Comparison of ENCODE assay signal across 1 cellular context in the genomic region with DNA sequence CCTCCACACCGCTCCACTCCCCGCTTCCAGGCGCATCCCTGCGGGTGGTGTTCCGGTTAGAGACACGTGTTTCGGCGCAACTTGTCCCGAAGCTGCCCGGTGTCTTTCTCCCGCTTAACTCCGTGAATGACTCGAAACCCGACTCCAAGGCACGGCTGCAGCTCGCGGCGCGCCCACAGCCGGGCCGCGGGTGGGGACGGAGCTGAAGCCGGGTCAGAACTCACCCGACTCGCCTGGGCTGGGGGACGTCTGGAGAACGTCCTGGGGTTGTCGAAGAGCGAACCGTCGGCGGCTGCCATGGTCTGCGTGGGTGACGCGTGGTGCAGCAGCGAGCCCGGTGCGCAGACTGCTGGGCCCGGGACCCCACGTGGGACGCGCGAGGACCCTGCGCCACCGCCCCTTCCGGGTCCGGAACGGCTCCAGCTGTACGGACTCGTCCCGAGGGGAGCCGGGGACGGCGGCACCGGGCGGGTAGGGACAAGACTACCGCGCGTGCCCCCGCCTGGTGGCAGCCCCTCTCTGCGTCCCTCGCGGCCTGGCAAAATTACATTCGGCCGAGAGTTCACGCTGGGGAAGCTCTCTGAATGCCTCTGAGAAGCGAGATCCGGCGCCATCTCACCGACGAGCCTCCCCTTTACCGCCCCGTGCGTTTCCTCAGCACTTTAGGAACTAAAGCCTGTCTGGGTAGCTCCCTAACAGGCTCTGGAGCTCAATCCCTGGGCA.
A peak's percentile ranks its signal among the peaks of the same experiment; 100 is the strongest.
TF ChIP-seq lines count a peak whose summit lies in the region.

A gene (minus strand): TSS at position 348 of the 723 bp plus-strand sequence. CDS start 49 bp downstream, at position 299.

TF ChIP-seq in HEK293, 187 proteins besides CTCF, POLR2A, EP300 and RAD21 (continued from another document and continues in another):
- TF ChIP-seq, protein P1, sequence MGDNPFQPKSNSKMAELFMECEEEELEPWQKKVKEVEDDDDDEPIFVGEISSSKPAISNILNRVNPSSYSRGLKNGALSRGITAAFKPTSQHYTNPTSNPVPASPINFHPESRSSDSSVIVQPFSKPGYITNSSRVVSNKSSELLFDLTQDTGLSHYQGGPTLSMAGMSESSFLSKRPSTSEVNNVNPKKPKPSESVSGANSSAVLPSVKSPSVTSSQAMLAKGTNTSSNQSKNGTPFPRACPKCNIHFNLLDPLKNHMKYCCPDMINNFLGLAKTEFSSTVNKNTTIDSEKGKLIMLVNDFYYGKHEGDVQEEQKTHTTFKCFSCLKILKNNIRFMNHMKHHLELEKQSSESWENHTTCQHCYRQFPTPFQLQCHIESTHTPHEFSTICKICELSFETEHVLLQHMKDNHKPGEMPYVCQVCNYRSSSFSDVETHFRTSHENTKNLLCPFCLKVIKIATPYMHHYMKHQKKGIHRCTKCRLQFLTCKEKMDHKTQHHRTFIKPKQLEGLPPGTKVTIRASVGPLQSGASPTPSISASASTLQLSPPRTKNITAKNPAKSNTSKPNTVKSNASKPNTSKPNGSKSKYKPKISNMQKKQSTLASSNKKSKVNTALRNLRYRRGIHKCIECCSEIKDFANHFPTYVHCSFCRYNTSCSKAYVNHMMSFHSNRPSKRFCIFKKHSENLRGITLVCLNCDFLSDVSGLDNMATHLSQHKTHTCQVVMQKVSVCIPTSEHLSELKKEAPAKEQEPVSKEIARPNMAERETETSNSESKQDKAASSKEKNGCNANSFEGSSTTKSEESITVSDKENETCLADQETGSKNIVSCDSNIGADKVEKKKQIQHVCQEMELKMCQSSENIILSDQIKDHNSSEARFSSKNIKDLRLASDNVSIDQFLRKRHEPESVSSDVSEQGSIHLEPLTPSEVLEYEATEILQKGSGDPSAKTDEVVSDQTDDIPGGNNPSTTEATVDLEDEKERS (tag by site-specific recombination; IDR thresholded peaks at IDR 0.05) = peak; percentile 7; the same call in 1 of the 2 replicates
- peak; percentile 88 for TF ChIP-seq EGR2 (tag by site-specific recombination; IDR thresholded peaks at IDR 0.05; ENCODE audit: low read depth)
- peak; percentile 90 for TF ChIP-seq IKZF3 (tag by site-specific recombination; IDR thresholded peaks at IDR 0.05)
- TF ChIP-seq, protein P2, sequence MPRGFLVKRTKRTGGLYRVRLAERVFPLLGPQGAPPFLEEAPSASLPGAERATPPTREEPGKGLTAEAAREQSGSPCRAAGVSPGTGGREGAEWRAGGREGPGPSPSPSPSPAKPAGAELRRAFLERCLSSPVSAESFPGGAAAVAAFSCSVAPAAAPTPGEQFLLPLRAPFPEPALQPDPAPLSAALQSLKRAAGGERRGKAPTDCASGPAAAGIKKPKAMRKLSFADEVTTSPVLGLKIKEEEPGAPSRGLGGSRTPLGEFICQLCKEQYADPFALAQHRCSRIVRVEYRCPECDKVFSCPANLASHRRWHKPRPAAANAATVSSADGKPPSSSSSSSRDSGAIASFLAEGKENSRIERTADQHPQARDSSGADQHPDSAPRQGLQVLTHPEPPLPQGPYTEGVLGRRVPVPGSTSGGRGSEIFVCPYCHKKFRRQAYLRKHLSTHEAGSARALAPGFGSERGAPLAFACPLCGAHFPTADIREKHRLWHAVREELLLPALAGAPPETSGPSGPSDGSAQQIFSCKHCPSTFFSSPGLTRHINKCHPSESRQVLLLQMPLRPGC (tag by site-specific recombination; IDR thresholded peaks at IDR 0.05) = peak; percentile 44; the same call in 1 of the 2 replicates
- no peak for TF ChIP-seq RBAK (tag by site-specific recombination; IDR thresholded peaks at IDR 0.05)
- TF ChIP-seq KLF10 (tag by site-specific recombination; IDR thresholded peaks at IDR 0.05) = peak; percentile 82
- TF ChIP-seq, protein P3, sequence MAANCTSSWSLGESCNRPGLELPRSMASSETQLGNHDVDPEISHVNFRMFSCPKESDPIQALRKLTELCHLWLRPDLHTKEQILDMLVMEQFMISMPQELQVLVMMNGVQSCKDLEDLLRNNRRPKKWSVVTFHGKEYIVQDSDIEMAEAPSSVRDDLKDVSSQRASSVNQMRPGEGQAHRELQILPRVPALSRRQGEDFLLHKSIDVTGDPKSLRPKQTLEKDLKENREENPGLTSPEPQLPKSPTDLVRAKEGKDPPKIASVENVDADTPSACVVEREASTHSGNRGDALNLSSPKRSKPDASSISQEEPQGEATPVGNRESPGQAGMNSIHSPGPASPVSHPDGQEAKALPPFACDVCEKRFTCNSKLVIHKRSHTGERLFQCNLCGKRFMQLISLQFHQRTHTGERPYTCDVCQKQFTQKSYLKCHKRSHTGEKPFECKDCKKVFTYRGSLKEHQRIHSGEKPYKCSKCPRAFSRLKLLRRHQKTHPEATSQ (tag by site-specific recombination; IDR thresholded peaks at IDR 0.05) = peak; percentile 94
- TF ChIP-seq, protein P4, sequence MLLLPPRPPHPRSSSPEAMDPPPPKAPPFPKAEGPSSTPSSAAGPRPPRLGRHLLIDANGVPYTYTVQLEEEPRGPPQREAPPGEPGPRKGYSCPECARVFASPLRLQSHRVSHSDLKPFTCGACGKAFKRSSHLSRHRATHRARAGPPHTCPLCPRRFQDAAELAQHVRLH (tag by site-specific recombination; IDR thresholded peaks at IDR 0.05) = peak; percentile 75
- no peak for TF ChIP-seq ZNF654 (tag by site-specific recombination; IDR thresholded peaks at IDR 0.05; ENCODE audit: low read depth)
- TF ChIP-seq ZNF610 (tag by site-specific recombination; IDR thresholded peaks at IDR 0.05; ENCODE audit: borderline replicate concordance) = peak; percentile 85
- no peak for TF ChIP-seq ZNF132 (tag by site-specific recombination; IDR thresholded peaks at IDR 0.05; ENCODE audit: borderline replicate concordance)
- TF ChIP-seq ZBTB21 (tag by site-specific recombination; IDR thresholded peaks at IDR 0.05) = no peak
- peak; percentile 99 for TF ChIP-seq ZNF335 (tag by site-specific recombination; conservative IDR thresholded peaks at IDR 0.05)
- no peak for TF ChIP-seq ZNF48 (tag by site-specific recombination; IDR thresholded peaks at IDR 0.05)
- TF ChIP-seq ZNF670 (tag by site-specific recombination; IDR thresholded peaks at IDR 0.05; ENCODE audit: low read depth) = no peak
- no peak for TF ChIP-seq ZNF138 (tag by site-specific recombination; IDR thresholded peaks at IDR 0.05; ENCODE audit: borderline replicate concordance)
- TF ChIP-seq ZNF266 (tag by site-specific recombination; IDR thresholded peaks at IDR 0.05; ENCODE audit: low read depth) = no peak
- peak; percentile 81 for TF ChIP-seq ZNF324 (tag by site-specific recombination; IDR thresholded peaks at IDR 0.05)
- TF ChIP-seq ZNF10 (tag by site-specific recombination; IDR thresholded peaks at IDR 0.05) = no peak
- no peak for TF ChIP-seq BCL11A (tag by site-specific recombination; IDR thresholded peaks at IDR 0.05; ENCODE audit: low read depth)
- TF ChIP-seq ZNF366 (tag by site-specific recombination; conservative IDR thresholded peaks at IDR 0.05) = 0 out of 2 replicates have a peak, but pooled peaks have one; percentile 33
- TF ChIP-seq, protein P5, sequence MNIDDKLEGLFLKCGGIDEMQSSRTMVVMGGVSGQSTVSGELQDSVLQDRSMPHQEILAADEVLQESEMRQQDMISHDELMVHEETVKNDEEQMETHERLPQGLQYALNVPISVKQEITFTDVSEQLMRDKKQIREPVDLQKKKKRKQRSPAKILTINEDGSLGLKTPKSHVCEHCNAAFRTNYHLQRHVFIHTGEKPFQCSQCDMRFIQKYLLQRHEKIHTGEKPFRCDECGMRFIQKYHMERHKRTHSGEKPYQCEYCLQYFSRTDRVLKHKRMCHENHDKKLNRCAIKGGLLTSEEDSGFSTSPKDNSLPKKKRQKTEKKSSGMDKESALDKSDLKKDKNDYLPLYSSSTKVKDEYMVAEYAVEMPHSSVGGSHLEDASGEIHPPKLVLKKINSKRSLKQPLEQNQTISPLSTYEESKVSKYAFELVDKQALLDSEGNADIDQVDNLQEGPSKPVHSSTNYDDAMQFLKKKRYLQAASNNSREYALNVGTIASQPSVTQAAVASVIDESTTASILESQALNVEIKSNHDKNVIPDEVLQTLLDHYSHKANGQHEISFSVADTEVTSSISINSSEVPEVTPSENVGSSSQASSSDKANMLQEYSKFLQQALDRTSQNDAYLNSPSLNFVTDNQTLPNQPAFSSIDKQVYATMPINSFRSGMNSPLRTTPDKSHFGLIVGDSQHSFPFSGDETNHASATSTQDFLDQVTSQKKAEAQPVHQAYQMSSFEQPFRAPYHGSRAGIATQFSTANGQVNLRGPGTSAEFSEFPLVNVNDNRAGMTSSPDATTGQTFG (tag by site-specific recombination; IDR thresholded peaks at IDR 0.05; ENCODE audit: borderline replicate concordance) = 0 out of 2 replicates have a peak, but pooled peaks have one; percentile 68
- peak; percentile 94 for TF ChIP-seq KLF9 (tag by site-specific recombination; IDR thresholded peaks at IDR 0.05; ENCODE audit: low read depth)
- TF ChIP-seq, protein P6, sequence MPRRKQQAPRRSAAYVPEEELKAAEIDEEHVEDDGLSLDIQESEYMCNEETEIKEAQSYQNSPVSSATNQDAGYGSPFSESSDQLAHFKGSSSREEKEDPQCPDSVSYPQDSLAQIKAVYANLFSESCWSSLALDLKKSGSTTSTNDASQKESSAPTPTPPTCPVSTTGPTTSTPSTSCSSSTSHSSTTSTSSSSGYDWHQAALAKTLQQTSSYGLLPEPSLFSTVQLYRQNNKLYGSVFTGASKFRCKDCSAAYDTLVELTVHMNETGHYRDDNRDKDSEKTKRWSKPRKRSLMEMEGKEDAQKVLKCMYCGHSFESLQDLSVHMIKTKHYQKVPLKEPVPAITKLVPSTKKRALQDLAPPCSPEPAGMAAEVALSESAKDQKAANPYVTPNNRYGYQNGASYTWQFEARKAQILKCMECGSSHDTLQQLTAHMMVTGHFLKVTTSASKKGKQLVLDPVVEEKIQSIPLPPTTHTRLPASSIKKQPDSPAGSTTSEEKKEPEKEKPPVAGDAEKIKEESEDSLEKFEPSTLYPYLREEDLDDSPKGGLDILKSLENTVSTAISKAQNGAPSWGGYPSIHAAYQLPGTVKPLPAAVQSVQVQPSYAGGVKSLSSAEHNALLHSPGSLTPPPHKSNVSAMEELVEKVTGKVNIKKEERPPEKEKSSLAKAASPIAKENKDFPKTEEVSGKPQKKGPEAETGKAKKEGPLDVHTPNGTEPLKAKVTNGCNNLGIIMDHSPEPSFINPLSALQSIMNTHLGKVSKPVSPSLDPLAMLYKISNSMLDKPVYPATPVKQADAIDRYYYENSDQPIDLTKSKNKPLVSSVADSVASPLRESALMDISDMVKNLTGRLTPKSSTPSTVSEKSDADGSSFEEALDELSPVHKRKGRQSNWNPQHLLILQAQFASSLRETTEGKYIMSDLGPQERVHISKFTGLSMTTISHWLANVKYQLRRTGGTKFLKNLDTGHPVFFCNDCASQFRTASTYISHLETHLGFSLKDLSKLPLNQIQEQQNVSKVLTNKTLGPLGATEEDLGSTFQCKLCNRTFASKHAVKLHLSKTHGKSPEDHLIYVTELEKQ (tag by site-specific recombination; IDR thresholded peaks at IDR 0.05; ENCODE audit: borderline replicate concordance) = no peak
- TF ChIP-seq, protein P7, sequence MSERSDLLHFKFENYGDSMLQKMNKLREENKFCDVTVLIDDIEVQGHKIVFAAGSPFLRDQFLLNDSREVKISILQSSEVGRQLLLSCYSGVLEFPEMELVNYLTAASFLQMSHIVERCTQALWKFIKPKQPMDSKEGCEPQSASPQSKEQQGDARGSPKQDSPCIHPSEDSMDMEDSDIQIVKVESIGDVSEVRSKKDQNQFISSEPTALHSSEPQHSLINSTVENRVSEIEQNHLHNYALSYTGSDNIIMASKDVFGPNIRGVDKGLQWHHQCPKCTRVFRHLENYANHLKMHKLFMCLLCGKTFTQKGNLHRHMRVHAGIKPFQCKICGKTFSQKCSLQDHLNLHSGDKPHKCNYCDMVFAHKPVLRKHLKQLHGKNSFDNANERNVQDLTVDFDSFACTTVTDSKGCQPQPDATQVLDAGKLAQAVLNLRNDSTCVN (tag by site-specific recombination; optimal IDR thresholded peaks at IDR 0.05) = peak; percentile 97
- TF ChIP-seq ZNF121 (tag by site-specific recombination; IDR thresholded peaks at IDR 0.05) = peak; percentile 61; the same call in 1 of the 2 replicates
- TF ChIP-seq, protein P8, sequence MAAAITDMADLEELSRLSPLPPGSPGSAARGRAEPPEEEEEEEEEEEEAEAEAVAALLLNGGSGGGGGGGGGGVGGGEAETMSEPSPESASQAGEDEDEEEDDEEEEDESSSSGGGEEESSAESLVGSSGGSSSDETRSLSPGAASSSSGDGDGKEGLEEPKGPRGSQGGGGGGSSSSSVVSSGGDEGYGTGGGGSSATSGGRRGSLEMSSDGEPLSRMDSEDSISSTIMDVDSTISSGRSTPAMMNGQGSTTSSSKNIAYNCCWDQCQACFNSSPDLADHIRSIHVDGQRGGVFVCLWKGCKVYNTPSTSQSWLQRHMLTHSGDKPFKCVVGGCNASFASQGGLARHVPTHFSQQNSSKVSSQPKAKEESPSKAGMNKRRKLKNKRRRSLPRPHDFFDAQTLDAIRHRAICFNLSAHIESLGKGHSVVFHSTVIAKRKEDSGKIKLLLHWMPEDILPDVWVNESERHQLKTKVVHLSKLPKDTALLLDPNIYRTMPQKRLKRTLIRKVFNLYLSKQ (tag by site-specific recombination; IDR thresholded peaks at IDR 0.05; ENCODE audit: borderline replicate concordance) = no peak
- no peak for TF ChIP-seq ZNF404 (tag by site-specific recombination; IDR thresholded peaks at IDR 0.05)
- no peak for TF ChIP-seq ZNF292 (tag by site-specific recombination; IDR thresholded peaks at IDR 0.05; ENCODE audit: borderline replicate concordance, low read depth)
- TF ChIP-seq, protein P9, sequence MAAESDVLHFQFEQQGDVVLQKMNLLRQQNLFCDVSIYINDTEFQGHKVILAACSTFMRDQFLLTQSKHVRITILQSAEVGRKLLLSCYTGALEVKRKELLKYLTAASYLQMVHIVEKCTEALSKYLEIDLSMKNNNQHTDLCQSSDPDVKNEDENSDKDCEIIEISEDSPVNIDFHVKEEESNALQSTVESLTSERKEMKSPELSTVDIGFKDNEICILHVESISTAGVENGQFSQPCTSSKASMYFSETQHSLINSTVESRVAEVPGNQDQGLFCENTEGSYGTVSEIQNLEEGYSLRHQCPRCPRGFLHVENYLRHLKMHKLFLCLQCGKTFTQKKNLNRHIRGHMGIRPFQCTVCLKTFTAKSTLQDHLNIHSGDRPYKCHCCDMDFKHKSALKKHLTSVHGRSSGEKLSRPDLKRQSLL (tag by site-specific recombination; IDR thresholded peaks at IDR 0.05) = peak; percentile 63; the same call in 1 of the 2 replicates
- peak; percentile 53; the same call in 1 of the 2 replicates for TF ChIP-seq ZNF785 (tag by site-specific recombination; IDR thresholded peaks at IDR 0.05)
- peak; percentile 65 for TF ChIP-seq GLIS2 (tag by site-specific recombination; IDR thresholded peaks at IDR 0.05)
- TF ChIP-seq WT1 (tag by site-specific recombination; IDR thresholded peaks at IDR 0.05) = peak; percentile 10; the same call in 1 of the 2 replicates
- TF ChIP-seq ZNF768 (tag by site-specific recombination; IDR thresholded peaks at IDR 0.05) = no peak; the same call in 1 of the 2 replicates
- no peak for TF ChIP-seq ZFP41 (tag by site-specific recombination; IDR thresholded peaks at IDR 0.05; ENCODE audit: borderline replicate concordance)
- TF ChIP-seq, protein P10, sequence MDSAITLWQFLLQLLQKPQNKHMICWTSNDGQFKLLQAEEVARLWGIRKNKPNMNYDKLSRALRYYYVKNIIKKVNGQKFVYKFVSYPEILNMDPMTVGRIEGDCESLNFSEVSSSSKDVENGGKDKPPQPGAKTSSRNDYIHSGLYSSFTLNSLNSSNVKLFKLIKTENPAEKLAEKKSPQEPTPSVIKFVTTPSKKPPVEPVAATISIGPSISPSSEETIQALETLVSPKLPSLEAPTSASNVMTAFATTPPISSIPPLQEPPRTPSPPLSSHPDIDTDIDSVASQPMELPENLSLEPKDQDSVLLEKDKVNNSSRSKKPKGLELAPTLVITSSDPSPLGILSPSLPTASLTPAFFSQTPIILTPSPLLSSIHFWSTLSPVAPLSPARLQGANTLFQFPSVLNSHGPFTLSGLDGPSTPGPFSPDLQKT (IDR thresholded peaks at IDR 0.05; ENCODE audit: borderline replicate concordance, low read depth, low read length) = no peak
- TF ChIP-seq YY1 (tag by site-specific recombination; IDR thresholded peaks at IDR 0.05) = peak; percentile 78
